21 cellular contexts compared by ENCODE assay signal in the genomic region with DNA sequence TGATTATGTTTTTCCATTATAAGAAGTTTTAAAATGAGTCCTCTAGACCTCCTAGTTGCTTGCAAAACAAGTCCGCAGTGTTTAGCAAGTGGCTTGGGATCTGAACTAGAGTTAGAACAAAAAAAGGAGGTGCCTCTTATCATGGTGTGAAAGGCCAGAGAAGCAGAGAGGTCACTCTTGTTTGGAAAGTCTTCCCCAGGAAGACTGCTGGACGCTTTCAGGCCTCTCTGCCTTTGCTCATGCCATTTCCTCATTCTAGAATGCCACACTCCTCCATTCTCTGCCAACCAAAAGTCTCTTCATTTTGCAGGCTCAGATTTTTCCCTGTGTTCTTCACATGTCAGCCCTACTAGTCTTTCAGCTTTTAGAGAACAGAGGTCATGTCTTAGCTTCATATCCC. TPM values are rescaled to one million over a fixed set of nuclear protein-coding genes. Genes with fewer than 3 reads are reported as not detected.
"Had no signal": no experiment of that assay in that cellular context is flagged by ENCODE, and none has a peak within 500 bp of the region (broad histone marks: within the 10 kb centered on the region; RNA-seq: fewer than 3 reads in every experiment).

No MANE protein-coding gene starts in this region.

- H3K36me3 Mint-ChIP-seq: activated CD4-positive, alpha-beta memory T cell treated with anti-CD3 and anti-CD28 coated beads for 36 hours; activated naive CD8-positive, alpha-beta T cell; T-cell had no signal

- H3K27me3 ChIP-seq: cardiac muscle cell, foreskin keratinocyte, tibial nerve had no signal

- H3K36me3 ChIP-seq: cardiac muscle cell, tibial nerve had no signal

- H3K4me1 ChIP-seq: tibial nerve had no signal

- ATAC-seq: foreskin keratinocyte; left lobe of liver; stimulated activated naive CD8-positive, alpha-beta T cell treated with anti-CD3 and anti-CD28 coated beads, Interleukin-15, Interleukin-2, amounts not matched to agents 100 U/mL and 50 U/mL, for 24 hours; T-cell had no signal

- H3K4me1 Mint-ChIP-seq: nephron progenitor cell, T-cell had no signal

- H3K27ac ChIP-seq: cardiac muscle cell, foreskin keratinocyte, tibial nerve had no signal

- H3K27me3 Mint-ChIP-seq: activated B cell treated with CpG ODN at 0.5 μM for 24 hours; activated naive CD8-positive, alpha-beta T cell; T-cell had no signal

- H3K4me3 ChIP-seq: cardiac muscle cell, tibial nerve had no signal

- H3K4me3 Mint-ChIP-seq: activated B cell treated with CpG ODN at 0.5 μM for 24 hours; activated CD4-positive, alpha-beta memory T cell treated with anti-CD3 and anti-CD28 coated beads for 36 hours; activated naive CD8-positive, alpha-beta T cell; activated T-helper 1 cell treated with anti-CD3 and anti-CD28 coated beads, Interleukin-12 subunit alpha, Interleukin-12 subunit beta, Interleukin-2, Interleukin-4 antibody, amounts not matched to agents 30 ng/mL and 10 ng/mL and 1 ng/mL, durations not matched to agents 14 hours and 24 hours and 36 hours; nephron progenitor cell; T-cell had no signal

- H3K9me3 Mint-ChIP-seq: activated B cell treated with CpG ODN at 0.5 μM for 24 hours; activated T-helper 1 cell treated with anti-CD3 and anti-CD28 coated beads, Interleukin-12 subunit alpha, Interleukin-12 subunit beta, Interleukin-2, Interleukin-4 antibody, amounts not matched to agents 30 ng/mL and 10 ng/mL and 1 ng/mL, durations not matched to agents 14 hours and 24 hours and 36 hours had no signal

- H3K27ac Mint-ChIP-seq: activated B cell treated with CpG ODN at 0.5 μM for 24 hours; activated CD4-positive, alpha-beta memory T cell treated with anti-CD3 and anti-CD28 coated beads for 36 hours; activated naive CD8-positive, alpha-beta T cell; activated T-helper 1 cell treated with anti-CD3 and anti-CD28 coated beads, Interleukin-12 subunit alpha, Interleukin-12 subunit beta, Interleukin-2, Interleukin-4 antibody, amounts not matched to agents 30 ng/mL and 10 ng/mL and 1 ng/mL, durations not matched to agents 14 hours and 24 hours and 36 hours; nephron progenitor cell; T-cell had no signal

- DNase-seq: activated B cell treated with CpG ODN at 0.5 μM for 24 hours; activated CD4-positive, alpha-beta memory T cell treated with anti-CD3 and anti-CD28 coated beads for 36 hours; activated CD4-positive, alpha-beta T cell treated with anti-CD3 and anti-CD28 coated beads for 4 hours; activated gamma-delta T cell treated with Interleukin-2 at 50 U/mL for 16 hours; activated T-cell treated with anti-CD3 and anti-CD28 coated beads for 4 hours; foreskin keratinocyte; hypothalamus; islet precursor cell; mesenchymal stem cell; nephron progenitor cell; nucleus accumbens; stimulated activated CD4-positive, alpha-beta T cell treated with anti-CD3 and anti-CD28 coated beads, Interleukin-2, amount 100 ng/mL, for 24 hours; stimulated activated naive CD8-positive, alpha-beta T cell treated with anti-CD3 and anti-CD28 coated beads, Interleukin-15, Interleukin-2, amounts not matched to agents 100 U/mL and 50 U/mL, for 24 hours; substantia nigra; T-cell had no signal

- H3K9me3 ChIP-seq: tibial nerve had no signal

RNA-seq across cellular contexts. Expression of gene PARM1, which starts 14.9 kb away (rescaled TPM):
- total RNA-seq: activated CD4-positive, alpha-beta memory T cell treated with anti-CD3 and anti-CD28 coated beads for 36 hours; activated T-helper 1 cell treated with anti-CD3 and anti-CD28 coated beads, Interleukin-12 subunit alpha, Interleukin-12 subunit beta, Interleukin-2, Interleukin-4 antibody, amounts not matched to agents 30 ng/mL and 10 ng/mL and 1 ng/mL, durations not matched to agents 14 hours and 24 hours and 36 hours; dermis microvascular lymphatic vessel endothelial cell had no signal
